Comparison of ENCODE assay signal across 21 cellular contexts in genomic region chr4:78267790-78268189, GRCh38.
DNase-seq lines count a peak whose midpoint lies in the region; ATAC-seq and TF ChIP-seq lines count a peak whose summit lies in the region.
"Had no signal": no experiment of that assay in that cellular context is flagged by ENCODE, and none has a peak within 500 bp of the region (broad histone marks: within the 10 kb centered on the region; RNA-seq: fewer than 3 reads in every experiment).

No MANE protein-coding gene starts in this region.

- peaks cover 7% of the 10 kb centered on the region for H3K27me3 Mint-ChIP-seq in GM23338 (ENCODE audit: insufficient read depth, low read depth, poor library complexity)
- H3K27me3 Mint-ChIP-seq in activated T-helper 17 cell treated with anti-CD3 and anti-CD28 coated beads, Interleukin-2, amount 50 U/mL, for 72 hours, result peaks cover 3% of the 10 kb centered on the region
- H3K27me3 Mint-ChIP-seq: CD4-positive, CD25-positive, alpha-beta regulatory T cell; CD8-positive, alpha-beta memory T cell had no signal

- peaks cover 17% of the 10 kb centered on the region; the same call in 2 of the 3 replicates for H3K9me3 Mint-ChIP-seq in GM23338
- no peaks in the 10 kb centered on the region for H3K9me3 Mint-ChIP-seq in activated T-helper 17 cell treated with anti-CD3 and anti-CD28 coated beads, Interleukin-2, amount 50 U/mL, for 72 hours
- H3K9me3 Mint-ChIP-seq: HFFc6 had no signal

- H3K36me3 Mint-ChIP-seq in GM23338 (ENCODE audit: low read depth), result peaks cover 85% of the 10 kb centered on the region
- no peaks in the 10 kb centered on the region for H3K36me3 Mint-ChIP-seq in activated T-helper 17 cell treated with anti-CD3 and anti-CD28 coated beads, Interleukin-2, amount 50 U/mL, for 72 hours (ENCODE audit: low read depth)
- H3K36me3 Mint-ChIP-seq: CD4-positive, CD25-positive, alpha-beta regulatory T cell; CD8-positive, alpha-beta memory T cell; IgD-negative memory B cell had no signal

- H3K4me1 ChIP-seq in GM23338 (ENCODE audit: insufficient read depth), result no peaks in the 10 kb centered on the region
- H3K4me1 ChIP-seq in body of pancreas, result peaks cover 8% of the 10 kb centered on the region
- H3K4me1 ChIP-seq: Caco-2 had no signal

- H3K79me2 ChIP-seq in GM23338 (replicated peaks; ENCODE audit: insufficient read depth), result no peaks in the 10 kb centered on the region; the same call in 1 of the 2 replicates

- H3K27me3 ChIP-seq in GM23338 (ENCODE audit: insufficient read depth) (no peaks in the 10 kb centered on the region), body of pancreas (no peaks in the 10 kb centered on the region)

- ATAC-seq in GM23338, result no peak; the same call in 2 of the 3 replicates
- ATAC-seq in body of pancreas, result no peak
- ATAC-seq in activated T-helper 17 cell treated with anti-CD3 and anti-CD28 coated beads, Interleukin-2, amount 50 U/mL, for 72 hours (replicated peaks), result no peak
- ATAC-seq: HepG2 had no signal

- H3K4me1 Mint-ChIP-seq in GM23338, result peaks cover 4% of the 10 kb centered on the region; the same call in 2 of the 3 replicates
- no peaks in the 10 kb centered on the region for H3K4me1 Mint-ChIP-seq in activated T-helper 17 cell treated with anti-CD3 and anti-CD28 coated beads, Interleukin-2, amount 50 U/mL, for 72 hours
- H3K4me1 Mint-ChIP-seq: B cell; CD4-positive, CD25-positive, alpha-beta regulatory T cell; CD8-positive, alpha-beta memory T cell; IgD-negative memory B cell had no signal

- H3F3A ChIP-seq in GM23338 (replicated peaks; ENCODE audit: low read depth), result no peaks in the 10 kb centered on the region; the same call in 1 of the 2 replicates

- H3K4me2 ChIP-seq in GM23338, result no peak overlapping the region

- peak overlapping the region; percentile 22; the same call in 1 of the 2 replicates for H3K27ac Mint-ChIP-seq in GM23338
- no peak overlapping the region for H3K27ac Mint-ChIP-seq in activated T-helper 17 cell treated with anti-CD3 and anti-CD28 coated beads, Interleukin-2, amount 50 U/mL, for 72 hours
- H3K27ac Mint-ChIP-seq: B cell; CD4-positive, CD25-positive, alpha-beta regulatory T cell; HFFc6; IgD-negative memory B cell had no signal

- H3K4me3 ChIP-seq in GM23338, result no peak overlapping the region
- H3K4me3 ChIP-seq in body of pancreas, result no peak overlapping the region

- H3K36me3 ChIP-seq in GM23338 (ENCODE audit: insufficient read depth) (peaks cover 33% of the 10 kb centered on the region), body of pancreas (replicated peaks in 1 of 2; ENCODE audit: insufficient read depth in 1 of 2, low read depth in 2 of 2) (no peaks in the 10 kb centered on the region)

- no peaks in the 10 kb centered on the region for H3K9me2 ChIP-seq in GM23338 (ENCODE audit: insufficient read depth)

- 48 to 52% methylated on average over 7 of the region's 7 CpGs for WGBS in body of pancreas, 2 donors

- TF ChIP-seq POLR2A in body of pancreas (IDR thresholded peaks at IDR 0.05), result no peak

- no peak overlapping the region for H2AFZ ChIP-seq in GM23338

- H3K9me3 ChIP-seq in body of pancreas, result peaks cover 0 to 5% (median 0%) of the 10 kb centered on the region in 3 donors
- H3K9me3 ChIP-seq: Caco-2 had no signal

- no peak overlapping the region for H3K4me3 Mint-ChIP-seq in GM23338
- no peak overlapping the region for H3K4me3 Mint-ChIP-seq in activated T-helper 17 cell treated with anti-CD3 and anti-CD28 coated beads, Interleukin-2, amount 50 U/mL, for 72 hours
- H3K4me3 Mint-ChIP-seq: B cell; CD4-positive, CD25-positive, alpha-beta regulatory T cell; CD8-positive, alpha-beta memory T cell; HFFc6; IgD-negative memory B cell had no signal

- TF ChIP-seq CTCF in GM23338 (conservative IDR thresholded peaks at IDR 0.05; ENCODE audit: low read depth in 2 of 2) (no peak), body of pancreas (IDR thresholded peaks at IDR 0.05) (no peak)

- intact Hi-C loops in body of pancreas (cut with DNase I), result no loop called here

- H3K27ac ChIP-seq in GM23338 (ENCODE audit: low read depth), result peak overlapping the region; percentile 79; the same call in 1 of the 2 replicates
- H3K27ac ChIP-seq in body of pancreas, result peak overlapping the region in 3 of 4 donors; percentile 4 to 60 (median 16)

- DNase-seq in GM23338 (ENCODE audit: low spot score) (no peak), body of pancreas (no peak), left kidney (ENCODE audit: low read depth, low spot score) (peak; percentile 38), pons (ENCODE audit: low spot score) (peak; percentile 17), DMS114 treated with DMSO at 0.1 percent for 48 hours (lab: John Stamatoyannopoulos, UW; ENCODE audit: unreplicated experiment) (no peak), HUDEP-2 (lab: John Stamatoyannopoulos, UW; ENCODE audit: unreplicated experiment in 76 of 76) (no peak), dedifferentiated amniotic fluid mesenchymal stem cell (ENCODE audit: extremely low spot score) (no peak)
- DNase-seq: C1 segment of cervical spinal cord; Caco-2; CD4-positive, CD25-positive, alpha-beta regulatory T cell; CD8-positive, alpha-beta memory T cell; DMS153; DMS79; GDM1; HCEC 1CT; HFFc6; KBM-7 had no signal

- H4K20me1 ChIP-seq in GM23338 (replicated peaks; ENCODE audit: insufficient read depth), result peaks cover 5% of the 10 kb centered on the region; the same call in 1 of the 2 replicates

TF ChIP-seq in GM23338, 12 proteins besides CTCF, POLR2A, EP300 and RAD21:
- TF ChIP-seq JUNB (IDR thresholded peaks at IDR 0.05; ENCODE audit: unreplicated experiment) (no peak), ZNF114 (CRISPR knock-in tag; IDR thresholded peaks at IDR 0.05) (no peak), ETS1 (IDR thresholded peaks at IDR 0.05) (no peak)

Comparison
In these comparisons a context has a peak if more than half of its experiments do, and no peak if none do; other contexts are left out.
1. DNase-seq: peak in left kidney (single experiment) and pons (single experiment); none in GM23338 (single experiment), body of pancreas (0 of 4), DMS114 treated with DMSO at 0.1 percent for 48 hours (single experiment), HUDEP-2 (0 of 76) and dedifferentiated amniotic fluid mesenchymal stem cell (single experiment).